In genomic region chr4:143524211-143524610, GRCh38 we compare ENCODE assay signal across 1 cellular context.
TF ChIP-seq lines count a peak whose summit lies in the region.

No MANE protein-coding gene starts in this region.

TF ChIP-seq in K562, 482 proteins besides CTCF, POLR2A, EP300 and RAD21 (continued from another document):
- TF ChIP-seq ARID4B (CRISPR knock-in tag; IDR thresholded peaks at IDR 0.05) (no peak), PPARD (CRISPR knock-in tag; IDR thresholded peaks at IDR 0.05) (no peak), SAFB2 (IDR thresholded peaks at IDR 0.05; ENCODE audit: borderline replicate concordance, low read depth, low read length, severe bottlenecking) (no peak), CUX1 (CRISPR knock-in tag; IDR thresholded peaks at IDR 0.05) (no peak), ARID3A (IDR thresholded peaks at IDR 0.05; ENCODE audit: borderline replicate concordance, low read depth, low read length) (no peak)
TF ChIP-seq in K562: peak in this region for 0.
